Comparison of ENCODE assay signal across 27 cellular contexts in the genomic region with DNA sequence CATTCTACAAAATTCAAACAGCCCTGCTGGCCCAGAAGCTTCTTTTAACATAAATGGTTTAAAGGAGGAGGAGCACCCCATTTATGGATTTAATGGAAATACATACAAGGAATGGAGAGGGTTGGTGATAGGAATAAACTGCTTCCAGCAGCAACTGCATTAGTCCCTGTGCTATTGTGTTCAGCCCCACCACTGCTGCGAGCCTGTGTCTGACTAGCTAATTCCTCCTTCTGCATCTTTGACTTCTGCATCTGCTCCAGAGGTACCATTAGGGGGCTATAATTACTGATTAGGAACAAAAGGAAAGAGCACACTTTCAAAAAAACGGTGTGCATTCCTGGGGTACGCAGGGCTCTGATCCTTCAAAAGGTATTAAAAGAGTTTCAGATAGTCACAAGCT. TPM values are rescaled to one million over a fixed set of nuclear protein-coding genes. Genes with fewer than 3 reads are reported as not detected.
A peak's percentile ranks its signal among the peaks of the same experiment; 100 is the strongest.
DNase-seq lines count a peak whose midpoint lies in the region; ATAC-seq and TF ChIP-seq lines count a peak whose summit lies in the region.
"Had no signal": no experiment of that assay in that cellular context is flagged by ENCODE, and none has a peak within 500 bp of the region (broad histone marks: within the 10 kb centered on the region; RNA-seq: fewer than 3 reads in every experiment).

No MANE protein-coding gene starts in this region.

- H3K4me2 ChIP-seq in neuronal stem cell (ENCODE audit: insufficient read depth, low read length, poor library complexity, severe bottlenecking), result no peak overlapping the region

- H2BK120ac ChIP-seq in neuronal stem cell (ENCODE audit: low read depth, low read length), result no peak overlapping the region

- H3K9me3 Mint-ChIP-seq in stimulated activated naive CD8-positive, alpha-beta T cell treated with anti-CD3 and anti-CD28 coated beads, Interleukin-15, Interleukin-2, amounts not matched to agents 100 ng/mL and 50 ng/mL, for 24 hours, result no peaks in the 10 kb centered on the region
- H3K9me3 Mint-ChIP-seq in brain, result peaks cover 0 to 6% (median 2%) of the 10 kb centered on the region in 5 experiments
- H3K9me3 Mint-ChIP-seq: CD14-positive monocyte; CD8-positive, alpha-beta memory T cell; HFFc6 had no signal

- H2BK15ac ChIP-seq in neuronal stem cell (ENCODE audit: low read length), result no peak overlapping the region

- H3K9me3 ChIP-seq in neuronal stem cell (replicated peaks in 1 of 2; ENCODE audit: control insufficient read depth in 2 of 2, insufficient read depth in 1 of 2, low read depth in 1 of 2, low read length in 2 of 2), result no peaks in the 10 kb centered on the region
- H3K9me3 ChIP-seq: HAP-1, SJSA1 had no signal

- peaks cover 30% of the 10 kb centered on the region for H3K36me3 Mint-ChIP-seq in stimulated activated naive CD8-positive, alpha-beta T cell treated with anti-CD3 and anti-CD28 coated beads, Interleukin-15, Interleukin-2, amounts not matched to agents 100 ng/mL and 50 ng/mL, for 24 hours (ENCODE audit: low read depth)
- peaks cover 18% of the 10 kb centered on the region for H3K36me3 Mint-ChIP-seq in brain
- H3K36me3 Mint-ChIP-seq: CD8-positive, alpha-beta memory T cell had no signal

- H3K18ac ChIP-seq in neuronal stem cell (ENCODE audit: low read length), result no peak overlapping the region

- H3K4me3 ChIP-seq in neuronal stem cell (ENCODE audit: low read length in 2 of 2), result no peak overlapping the region
- H3K4me3 ChIP-seq: GM12878, HAP-1, K562, SJSA1 had no signal

- H3K27me3 ChIP-seq in neuronal stem cell (ENCODE audit: control insufficient read depth in 3 of 3, insufficient read depth in 3 of 3, low read depth in 1 of 3, low read length in 3 of 3), result no peaks in the 10 kb centered on the region
- H3K27me3 ChIP-seq: SJSA1 had no signal

- peaks cover 0 to 1% of the 10 kb centered on the region in 2 donors for H3K36me3 ChIP-seq in neuronal stem cell (replicated peaks in 1 of 2; ENCODE audit: control insufficient read depth in 2 of 2, insufficient read depth in 2 of 2, low read length in 2 of 2)

- H3K9ac ChIP-seq in neuronal stem cell (ENCODE audit: low read depth, low read length, poor library complexity), result no peak overlapping the region

- ATAC-seq in stimulated activated naive CD8-positive, alpha-beta T cell treated with anti-CD3 and anti-CD28 coated beads, Interleukin-15, Interleukin-2, amounts not matched to agents 100 U/mL and 50 U/mL, for 24 hours, result no peak
- no peak for ATAC-seq in GM21723 (IDR thresholded peaks at IDR 0.05; ENCODE audit: unreplicated experiment)
- ATAC-seq: GM12878, K562 had no signal

- H4K8ac ChIP-seq in neuronal stem cell (ENCODE audit: low read depth, low read length), result no peak overlapping the region

- H2AFZ ChIP-seq in neuronal stem cell (ENCODE audit: low read length), result peak overlapping the region; percentile 44

- WGBS in neuronal stem cell (ENCODE audit: extremely low coverage in 2 of 2, insufficient read length in 2 of 2, insufficient replicate concordance in 1 of 2), 2 donors, result no CpG with 5 or more reads among the region's 3 CpGs

- no peak overlapping the region for H3K4me3 Mint-ChIP-seq in stimulated activated naive CD8-positive, alpha-beta T cell treated with anti-CD3 and anti-CD28 coated beads, Interleukin-15, Interleukin-2, amounts not matched to agents 100 ng/mL and 50 ng/mL, for 24 hours
- H3K4me3 Mint-ChIP-seq in brain, result peak overlapping the region in 2 of 5 experiments; percentile 13 to 41
- H3K4me3 Mint-ChIP-seq: CD14-positive monocyte; CD8-positive, alpha-beta memory T cell; HFFc6 had no signal

- no peak overlapping the region for H3K14ac ChIP-seq in neuronal stem cell (ENCODE audit: low read length)

- peaks cover 17% of the 10 kb centered on the region for H3K4me1 Mint-ChIP-seq in stimulated activated naive CD8-positive, alpha-beta T cell treated with anti-CD3 and anti-CD28 coated beads, Interleukin-15, Interleukin-2, amounts not matched to agents 100 ng/mL and 50 ng/mL, for 24 hours (ENCODE audit: low read depth)
- H3K4me1 Mint-ChIP-seq in brain, result peaks cover 74% of the 10 kb centered on the region
- H3K4me1 Mint-ChIP-seq: CD8-positive, alpha-beta memory T cell had no signal

- no peak overlapping the region for H3K4ac ChIP-seq in neuronal stem cell (ENCODE audit: low read length)

- DNase-seq in stimulated activated naive CD8-positive, alpha-beta T cell treated with anti-CD3 and anti-CD28 coated beads, Interleukin-15, Interleukin-2, amounts not matched to agents 100 U/mL and 50 U/mL, for 24 hours, result no peak
- DNase-seq in neuronal stem cell (ENCODE audit: low spot score), result no peak
- DNase-seq in 8988T, result no peak
- DNase-seq in NCI-H1105 (lab: John Stamatoyannopoulos, UW), result no peak
- DNase-seq: CD8-positive, alpha-beta memory T cell; DMS 273 treated with DMSO at 0.1 percent for 48 hours; DMS79; EL; GDM1; GOT3; HFFc6; MV-4-11; NCI-H1105 treated with DMSO at 0.1 percent for 48 hours; NCI-H187; NCI-H2081 treated with DMSO at 0.1 percent for 48 hours; NCI-H2171; NCI-H524 treated with DMSO at 0.1 percent for 48 hours; Right ventricle myocardium superior; RPMI8226 had no signal

- peaks cover 16 to 22% of the 10 kb centered on the region in 2 donors for H3K4me1 ChIP-seq in neuronal stem cell (ENCODE audit: control insufficient read depth in 2 of 2, insufficient read depth in 1 of 2, low read depth in 1 of 2, low read length in 2 of 2)

- H3K27ac Mint-ChIP-seq in stimulated activated naive CD8-positive, alpha-beta T cell treated with anti-CD3 and anti-CD28 coated beads, Interleukin-15, Interleukin-2, amounts not matched to agents 100 ng/mL and 50 ng/mL, for 24 hours, result peak overlapping the region; percentile 17
- peak overlapping the region in 3 of 5 experiments; percentile 38 to 78 (median 69) for H3K27ac Mint-ChIP-seq in brain
- H3K27ac Mint-ChIP-seq: CD14-positive monocyte; CD8-positive, alpha-beta memory T cell; HFFc6 had no signal

- no peak for TF ChIP-seq CTCF in brain (conservative IDR thresholded peaks at IDR 0.05)

- no peak overlapping the region for H4K91ac ChIP-seq in neuronal stem cell (ENCODE audit: low read depth, low read length, poor library complexity)

- H3K79me1 ChIP-seq in neuronal stem cell (ENCODE audit: low read depth, low read length), result peaks cover 2% of the 10 kb centered on the region

- no peak overlapping the region for H3K23ac ChIP-seq in neuronal stem cell (ENCODE audit: low read depth, low read length, poor library complexity)

- H2BK5ac ChIP-seq in neuronal stem cell (ENCODE audit: low read length), result no peak overlapping the region

- no peak overlapping the region for H2AK5ac ChIP-seq in neuronal stem cell (ENCODE audit: low read depth, low read length)

- no peak overlapping the region for H2BK12ac ChIP-seq in neuronal stem cell (ENCODE audit: low read length)

- H3K27ac ChIP-seq in neuronal stem cell (replicated peaks; ENCODE audit: low read length), result no peak overlapping the region
- H3K27ac ChIP-seq: SJSA1 had no signal

- H3K27me3 Mint-ChIP-seq in stimulated activated naive CD8-positive, alpha-beta T cell treated with anti-CD3 and anti-CD28 coated beads, Interleukin-15, Interleukin-2, amounts not matched to agents 100 ng/mL and 50 ng/mL, for 24 hours, result no peaks in the 10 kb centered on the region
- H3K27me3 Mint-ChIP-seq in brain, result no peaks in the 10 kb centered on the region

RNA-seq across cellular contexts. Expression of gene CDCA7L, which starts 24.8 kb away (rescaled TPM):
- polyA plus RNA-seq in brain (ENCODE audit: insufficient read depth, low read depth, low replicate concordance), result 34.9 TPM
- polyA plus RNA-seq in neuronal stem cell (2013, experiment 1 of 2), result 32.0 TPM
- 28.4 TPM for polyA plus RNA-seq in neuronal stem cell (2013, experiment 2 of 2)
